ENCODE assay signal across 17 cellular contexts in genomic region chr6:108953681-108954080, GRCh38.
"Had no signal": no experiment of that assay in that cellular context is flagged by ENCODE, and none has a peak within 500 bp of the region (broad histone marks: within the 10 kb centered on the region; RNA-seq: fewer than 3 reads in every experiment).

No MANE protein-coding gene starts in this region.

- H3K9me3 Mint-ChIP-seq: activated naive CD8-positive, alpha-beta T cell treated with anti-CD3 and anti-CD28 coated beads, Interleukin-2, amount 10 ng/mL, durations not matched to agents 7 days and 5 days; naive thymus-derived CD4-positive, alpha-beta T cell; neural progenitor cell; WTC11 had no signal

- H3K27me3 Mint-ChIP-seq: activated naive CD8-positive, alpha-beta T cell treated with anti-CD3 and anti-CD28 coated beads, Interleukin-2, amount 10 ng/mL, durations not matched to agents 7 days and 5 days; naive thymus-derived CD4-positive, alpha-beta T cell had no signal

- H3K27ac Mint-ChIP-seq: activated naive CD8-positive, alpha-beta T cell treated with anti-CD3 and anti-CD28 coated beads, Interleukin-2, amount 10 ng/mL, durations not matched to agents 7 days and 5 days; naive thymus-derived CD4-positive, alpha-beta T cell; neural progenitor cell; WTC11 had no signal

- H3K4me3 ChIP-seq: cardiac muscle cell, lower lobe of right lung, neural progenitor cell, upper lobe of left lung had no signal

- H3K4me3 Mint-ChIP-seq: activated naive CD8-positive, alpha-beta T cell treated with anti-CD3 and anti-CD28 coated beads, Interleukin-2, amount 10 ng/mL, durations not matched to agents 7 days and 5 days; naive thymus-derived CD4-positive, alpha-beta T cell; neural progenitor cell; WTC11 had no signal

- DNase-seq: activated naive CD4-positive, alpha-beta T cell treated with Interleukin-2 at 50 U/mL for 16 hours; activated naive CD8-positive, alpha-beta T cell treated with anti-CD3 and anti-CD28 coated beads, Interleukin-2, amount 10 ng/mL, durations not matched to agents 7 days and 5 days; activated T-cell treated with anti-CD3 and anti-CD28 coated beads, Interleukin-2, amount 50 U/mL, for 48 hours; dermis blood vessel endothelial cell; effector CD8-positive, alpha-beta T cell; foreskin keratinocyte; lower lobe of right lung; naive thymus-derived CD4-positive, alpha-beta T cell; retina; stimulated activated CD4-positive, alpha-beta T cell treated with anti-CD3 and anti-CD28 coated beads, Interleukin-4, amount 100 ng/mL, for 1 hour; stimulated activated naive CD4-positive, alpha-beta T cell treated with Interleukin-2 at 50 U/mL for 16 hours; T-helper 1 cell; T-helper 9 cell had no signal

- H3K4me1 Mint-ChIP-seq: neural progenitor cell, WTC11 had no signal

- H3K36me3 Mint-ChIP-seq: WTC11 had no signal
